In genomic region chr9:106588601-106589000, GRCh38 we compare ENCODE assay signal across 16 cellular contexts.
DNase-seq lines count a peak whose midpoint lies in the region; ATAC-seq and TF ChIP-seq lines count a peak whose summit lies in the region.
"Had no signal": no experiment of that assay in that cellular context is flagged by ENCODE, and none has a peak within 500 bp of the region (broad histone marks: within the 10 kb centered on the region; RNA-seq: fewer than 3 reads in every experiment).

No MANE protein-coding gene starts in this region.

- CTCF ChIA-PET in MCF 10A (lab: Yijun Ruan, JAX) = interaction anchor here (0.6 kb wide), 1 partner anchor 10 kb away, joined by 3 read pairs; no protein-coding TSS in a partner anchor

- POLR2A ChIA-PET in MCF 10A (lab: Yijun Ruan, JAX) = interaction anchor here (0.9 to 2.6 kb wide), 5 partner anchors 112 to 304 kb away, joined by 3 to 6 read pairs (median 5); no protein-coding TSS in a partner anchor

- DNase-seq in MCF 10A (ENCODE audit: unreplicated experiment) (peak; percentile 82), breast epithelium (ENCODE audit: low spot score in 2 of 2) (no peak), astrocyte of the hippocampus (ENCODE audit: low read depth, low spot score) (peak; percentile 87), kidney glomerular epithelial cell (lab: John Stamatoyannopoulos, UW) (peak; percentile 74), NCI-H748 (lab: John Stamatoyannopoulos, UW; ENCODE audit: unreplicated experiment) (no peak), DMS114 treated with DMSO at 0.1 percent for 48 hours (lab: John Stamatoyannopoulos, UW; ENCODE audit: unreplicated experiment) (no peak), NCI-H2107 (lab: John Stamatoyannopoulos, UW) (no peak)
- DNase-seq: 8988T; activated CD8-positive, alpha-beta T cell treated with anti-CD3 and anti-CD28 coated beads, Interleukin-2, amount 10 ng/mL, durations not matched to agents 7 days and 5 days; CD8-positive, alpha-beta memory T cell; MG63; midbrain; pancreas; stimulated activated CD4-positive, alpha-beta T cell treated with anti-CD3 and anti-CD28 coated beads, Interleukin-15, amount 100 ng/mL, for 24 hours had no signal

- ATAC-seq in HG03460 (IDR thresholded peaks at IDR 0.05; ENCODE audit: unreplicated experiment) = no peak
- ATAC-seq: activated CD8-positive, alpha-beta T cell treated with anti-CD3 and anti-CD28 coated beads, Interleukin-2, amount 10 ng/mL, durations not matched to agents 7 days and 5 days; pancreas had no signal

- H3K9me3 Mint-ChIP-seq in MCF 10A (ENCODE audit: unreplicated experiment) = no peaks in the 10 kb centered on the region

- H3K4me1 Mint-ChIP-seq in MCF 10A (ENCODE audit: insufficient read depth, unreplicated experiment) = peaks cover 28% of the 10 kb centered on the region
- H3K4me1 Mint-ChIP-seq: CD8-positive, alpha-beta memory T cell had no signal

- H3K27me3 Mint-ChIP-seq in MCF 10A (ENCODE audit: insufficient read depth, unreplicated experiment) = no peaks in the 10 kb centered on the region
- H3K27me3 Mint-ChIP-seq: CD8-positive, alpha-beta memory T cell had no signal

- H3K4me1 ChIP-seq in breast epithelium = no peaks in the 10 kb centered on the region
- H3K4me1 ChIP-seq: pancreas had no signal

- no peak overlapping the region for H3K4me3 Mint-ChIP-seq in MCF 10A (ENCODE audit: unreplicated experiment)
- H3K4me3 Mint-ChIP-seq: activated CD8-positive, alpha-beta T cell treated with anti-CD3 and anti-CD28 coated beads, Interleukin-2, amount 10 ng/mL, durations not matched to agents 7 days and 5 days; CD8-positive, alpha-beta memory T cell; T-helper 2 cell treated with Interferon-gamma antibody and Interleukin-4, amounts not matched to agents 5 μg/mL and 100 μg/mL, for 36 hours had no signal

- no peaks in the 10 kb centered on the region for H3K9me3 ChIP-seq in breast epithelium
- H3K9me3 ChIP-seq: MG63, pancreas had no signal

- no peak overlapping the region for H3K4me3 ChIP-seq in breast epithelium
- H3K4me3 ChIP-seq: MG63, pancreas had no signal

- no peaks in the 10 kb centered on the region for H3K36me3 ChIP-seq in breast epithelium
- H3K36me3 ChIP-seq: MG63, pancreas had no signal

- intact Hi-C loops in MCF 10A (cut with micrococcal nuclease) = no loop called here
- intact Hi-C loops in breast epithelium (cut with DNase I; ENCODE audit: low total_unique reads) = no loop called here

- no peaks in the 10 kb centered on the region for H3K36me3 Mint-ChIP-seq in MCF 10A (ENCODE audit: insufficient read depth, unreplicated experiment)
- H3K36me3 Mint-ChIP-seq: CD8-positive, alpha-beta memory T cell had no signal

- no peak overlapping the region for H3K27ac ChIP-seq in breast epithelium
- H3K27ac ChIP-seq: pancreas had no signal

- TF ChIP-seq CTCF in MCF 10A (IDR thresholded peaks at IDR 0.05; ENCODE audit: unreplicated experiment) = no peak
- TF ChIP-seq CTCF in breast epithelium (IDR thresholded peaks at IDR 0.05) = no peak

- no peak for TF ChIP-seq POLR2A in breast epithelium (IDR thresholded peaks at IDR 0.05)

- H3K27ac Mint-ChIP-seq in MCF 10A (ENCODE audit: low read depth, unreplicated experiment) = no peak overlapping the region
- H3K27ac Mint-ChIP-seq: activated CD8-positive, alpha-beta T cell treated with anti-CD3 and anti-CD28 coated beads, Interleukin-2, amount 10 ng/mL, durations not matched to agents 7 days and 5 days; T-helper 2 cell treated with Interferon-gamma antibody and Interleukin-4, amounts not matched to agents 5 μg/mL and 100 μg/mL, for 36 hours had no signal

- H3K27me3 ChIP-seq in breast epithelium = no peaks in the 10 kb centered on the region
- H3K27me3 ChIP-seq: MG63, pancreas had no signal

- BruUV-seq in MCF 10A (replicated peaks; lab: Mats Ljungman, UMichigan) = no TSS peak

Comparison
In these comparisons a context has a peak if more than half of its experiments do, and no peak if none do; other contexts are left out.
1. DNase-seq: peak in MCF 10A (single experiment), astrocyte of the hippocampus (single experiment) and kidney glomerular epithelial cell (single experiment); none in breast epithelium (0 of 2), NCI-H748 (single experiment), DMS114 treated with DMSO at 0.1 percent for 48 hours (single experiment) and NCI-H2107 (single experiment).